In genomic region chr3:179363332-179363731, GRCh38 we compare ENCODE assay signal across 36 cellular contexts.
"Had no signal": no experiment of that assay in that cellular context is flagged by ENCODE, and none has a peak within 500 bp of the region (broad histone marks: within the 10 kb centered on the region; RNA-seq: fewer than 3 reads in every experiment).

No MANE protein-coding gene starts in this region.

- H3K27me3 ChIP-seq: MG63 had no signal

- DNase-seq: Karpas-422, Kasumi-1, MG63, MM.1S, MV-4-11, NCI-H1048, NCI-H1092, NCI-H1092 treated with DMSO at 0.1 percent for 48 hours, NCI-H1105, NCI-H1105 treated with DMSO at 0.1 percent for 48 hours, NCI-H1417, NCI-H1417 treated with DMSO at 0.1 percent for 48 hours, NCI-H1436, NCI-H1436 treated with DMSO at 0.1 percent for 48 hours, NCI-H146, NCI-H1694, NCI-H1694 treated with DMSO at 0.1 percent for 48 hours, NCI-H187, NCI-H187 treated with DMSO at 0.1 percent for 48 hours, NCI-H1930, NCI-H2029, NCI-H2029 treated with DMSO at 0.1 percent for 48 hours, NCI-H2081, NCI-H2081 treated with DMSO at 0.1 percent for 48 hours, NCI-H2107, NCI-H2171, NCI-H2171 treated with DMSO at 0.1 percent for 48 hours, NCI-H2227 treated with DMSO at 0.1 percent for 48 hours, NCI-H226, NCI-H345, NCI-H446, NCI-H446 treated with DMSO at 0.1 percent for 48 hours, NCI-H510A, NCI-H510A treated with DMSO at 0.1 percent for 48 hours, NCI-H524, NCI-H524 treated with DMSO at 0.1 percent for 48 hours had no signal

- H3K9me3 ChIP-seq: MG63 had no signal

- H3K4me3 ChIP-seq: MG63 had no signal
